In genomic region chr7:79973455-79973854, GRCh38 we compare ENCODE assay signal across 32 cellular contexts.
"Had no signal": no experiment of that assay in that cellular context is flagged by ENCODE, and none has a peak within 500 bp of the region (broad histone marks: within the 10 kb centered on the region; RNA-seq: fewer than 3 reads in every experiment).

No MANE protein-coding gene starts in this region.

- H3K27ac Mint-ChIP-seq: activated B cell treated with CpG ODN at 0.5 μM for 24 hours; activated CD4-positive, alpha-beta memory T cell treated with anti-CD3 and anti-CD28 coated beads for 36 hours; activated CD4-positive, alpha-beta T cell treated with anti-CD3 and anti-CD28 coated beads, Interleukin-2, amount 10 ng/mL, durations not matched to agents 24 days and 14 days; activated CD8-positive, alpha-beta T cell treated with anti-CD3 and anti-CD28 coated beads for 36 hours; activated naive CD4-positive, alpha-beta T cell treated with anti-CD3 and anti-CD28 coated beads, Interleukin-2, amount 10 ng/mL, durations not matched to agents 7 days and 5 days; activated naive CD4-positive, alpha-beta T cell treated with anti-CD3 and anti-CD28 coated beads, Interleukin-2, amount 50 U/mL, for 24 hours; activated naive CD8-positive, alpha-beta T cell; activated naive CD8-positive, alpha-beta T cell treated with anti-CD3 and anti-CD28 coated beads, Interleukin-2, amount 10 ng/mL, durations not matched to agents 7 days and 5 days; activated naive CD8-positive, alpha-beta T cell treated with anti-CD3 and anti-CD28 coated beads, Interleukin-2, amount 50 U/mL, for 24 hours; activated T-helper 2 cell treated with anti-CD3 and anti-CD28 coated beads, Interferon-gamma antibody, Interleukin-2, Interleukin-4, amounts not matched to agents 10 μg/mL and 5 μg/mL and 100 μg/mL, durations not matched to agents 14 hours and 24 hours and 36 hours; brain; T-helper 2 cell treated with Interferon-gamma antibody and Interleukin-4, amounts not matched to agents 5 μg/mL and 100 μg/mL, for 36 hours had no signal

- H3K27me3 ChIP-seq: ascending aorta, cardiac muscle cell had no signal

- H3K9me3 ChIP-seq: ascending aorta had no signal

- H3K36me3 ChIP-seq: ascending aorta, cardiac muscle cell had no signal

- H3K9me3 Mint-ChIP-seq: activated CD4-positive, alpha-beta T cell treated with anti-CD3 and anti-CD28 coated beads, Interleukin-2, amount 10 ng/mL, durations not matched to agents 24 days and 14 days; activated naive CD4-positive, alpha-beta T cell treated with anti-CD3 and anti-CD28 coated beads, Interleukin-2, amount 50 U/mL, for 24 hours; activated naive CD8-positive, alpha-beta T cell treated with anti-CD3 and anti-CD28 coated beads, Interleukin-2, amount 50 U/mL, for 24 hours; T-helper 2 cell treated with Interferon-gamma antibody and Interleukin-4, amounts not matched to agents 5 μg/mL and 100 μg/mL, for 36 hours had no signal

- H3K27me3 Mint-ChIP-seq: activated B cell treated with CpG ODN at 0.5 μM for 24 hours; activated CD4-positive, alpha-beta memory T cell treated with anti-CD3 and anti-CD28 coated beads for 36 hours; activated CD4-positive, alpha-beta T cell treated with anti-CD3 and anti-CD28 coated beads, Interleukin-2, amount 10 ng/mL, durations not matched to agents 24 days and 14 days; activated CD8-positive, alpha-beta T cell treated with anti-CD3 and anti-CD28 coated beads for 36 hours; activated naive CD4-positive, alpha-beta T cell treated with anti-CD3 and anti-CD28 coated beads, Interleukin-2, amount 10 ng/mL, durations not matched to agents 7 days and 5 days; activated naive CD4-positive, alpha-beta T cell treated with anti-CD3 and anti-CD28 coated beads, Interleukin-2, amount 50 U/mL, for 24 hours; activated naive CD8-positive, alpha-beta T cell; activated naive CD8-positive, alpha-beta T cell treated with anti-CD3 and anti-CD28 coated beads, Interleukin-2, amount 10 ng/mL, durations not matched to agents 7 days and 5 days; activated naive CD8-positive, alpha-beta T cell treated with anti-CD3 and anti-CD28 coated beads, Interleukin-2, amount 50 U/mL, for 24 hours; brain; central memory CD8-positive, alpha-beta T cell had no signal

- H3K36me3 Mint-ChIP-seq: activated CD4-positive, alpha-beta memory T cell treated with anti-CD3 and anti-CD28 coated beads for 36 hours; activated naive CD4-positive, alpha-beta T cell treated with anti-CD3 and anti-CD28 coated beads, Interleukin-2, amount 10 ng/mL, durations not matched to agents 7 days and 5 days; activated naive CD4-positive, alpha-beta T cell treated with anti-CD3 and anti-CD28 coated beads, Interleukin-2, amount 50 U/mL, for 24 hours; activated naive CD8-positive, alpha-beta T cell; brain had no signal

- H3K4me3 Mint-ChIP-seq: activated B cell treated with CpG ODN at 0.5 μM for 24 hours; activated CD4-positive, alpha-beta memory T cell treated with anti-CD3 and anti-CD28 coated beads for 36 hours; activated CD4-positive, alpha-beta T cell treated with anti-CD3 and anti-CD28 coated beads, Interleukin-2, amount 10 ng/mL, durations not matched to agents 24 days and 14 days; activated CD8-positive, alpha-beta T cell treated with anti-CD3 and anti-CD28 coated beads for 36 hours; activated naive CD4-positive, alpha-beta T cell treated with anti-CD3 and anti-CD28 coated beads, Interleukin-2, amount 10 ng/mL, durations not matched to agents 7 days and 5 days; activated naive CD4-positive, alpha-beta T cell treated with anti-CD3 and anti-CD28 coated beads, Interleukin-2, amount 50 U/mL, for 24 hours; activated naive CD8-positive, alpha-beta T cell; activated naive CD8-positive, alpha-beta T cell treated with anti-CD3 and anti-CD28 coated beads, Interleukin-2, amount 10 ng/mL, durations not matched to agents 7 days and 5 days; activated naive CD8-positive, alpha-beta T cell treated with anti-CD3 and anti-CD28 coated beads, Interleukin-2, amount 50 U/mL, for 24 hours; activated T-cell treated with anti-CD3 and anti-CD28 coated beads, Interleukin-2, amount 50 U/mL, for 4 hours; brain; central memory CD8-positive, alpha-beta T cell; T-helper 2 cell treated with Interferon-gamma antibody and Interleukin-4, amounts not matched to agents 5 μg/mL and 100 μg/mL, for 36 hours had no signal

- DNase-seq: activated B cell treated with CpG ODN at 0.5 μM for 24 hours; activated CD4-positive, alpha-beta memory T cell treated with anti-CD3 and anti-CD28 coated beads for 36 hours; activated CD4-positive, alpha-beta T cell treated with anti-CD3 and anti-CD28 coated beads for 4 hours; activated CD4-positive, alpha-beta T cell treated with anti-CD3 and anti-CD28 coated beads, Interleukin-2, amount 10 ng/mL, durations not matched to agents 24 days and 14 days; activated CD4-positive, alpha-beta T cell treated with anti-CD3 and anti-CD28 coated beads, Interleukin-2, amount 50 U/mL, for 1 hour; activated CD4-positive, alpha-beta T cell treated with anti-CD3 and anti-CD28 coated beads, Interleukin-2, amount 50 U/mL, for 4 hours; activated CD4-positive, CD25-positive, alpha-beta regulatory T cell treated with anti-CD3 and anti-CD28 coated beads, Interleukin-2, amount 50 U/mL, for 72 hours; activated CD8-positive, alpha-beta memory T cell treated with anti-CD3 and anti-CD28 coated beads, Interleukin-2, amount 50 U/mL, for 4 hours; activated CD8-positive, alpha-beta T cell treated with anti-CD3 and anti-CD28 coated beads for 36 hours; activated effector memory CD4-positive, alpha-beta T cell treated with Interleukin-2 at 50 U/mL for 16 hours; activated gamma-delta T cell; activated naive CD4-positive, alpha-beta T cell treated with anti-CD3 and anti-CD28 coated beads, Interleukin-2, amount 10 ng/mL, durations not matched to agents 7 days and 5 days; activated naive CD4-positive, alpha-beta T cell treated with Interleukin-2 at 50 U/mL for 16 hours; activated naive CD8-positive, alpha-beta T cell treated with anti-CD3 and anti-CD28 coated beads, Interleukin-2, amount 10 ng/mL, durations not matched to agents 7 days and 5 days; activated naive CD8-positive, alpha-beta T cell treated with anti-CD3 and anti-CD28 coated beads, Interleukin-2, amount 50 U/mL, for 24 hours; activated T-cell treated with anti-CD3 and anti-CD28 coated beads for 4 hours; activated T-cell treated with anti-CD3 and anti-CD28 coated beads, Interleukin-2, amount 50 U/mL, for 1 hour; activated T-cell treated with anti-CD3 and anti-CD28 coated beads, Interleukin-2, amount 50 U/mL, for 4 hours; amygdala; caudate nucleus; cerebellar nuclear complex; T-helper 2 cell; T-helper 9 cell had no signal

- H3K4me1 ChIP-seq: ascending aorta had no signal

- ATAC-seq: activated CD8-positive, alpha-beta T cell treated with anti-CD3 and anti-CD28 coated beads for 36 hours; activated naive CD8-positive, alpha-beta T cell treated with anti-CD3 and anti-CD28 coated beads, Interleukin-2, amount 50 U/mL, for 24 hours; activated T-cell treated with anti-CD3 and anti-CD28 coated beads, Interleukin-2, amount 50 U/mL, for 4 hours had no signal

- H3K27ac ChIP-seq: ascending aorta, cardiac muscle cell, VCaP had no signal

- H3K4me1 Mint-ChIP-seq: activated B cell treated with CpG ODN at 0.5 μM for 24 hours; activated CD4-positive, alpha-beta T cell treated with anti-CD3 and anti-CD28 coated beads, Interleukin-2, amount 10 ng/mL, durations not matched to agents 24 days and 14 days; central memory CD8-positive, alpha-beta T cell had no signal

- H3K4me3 ChIP-seq: ascending aorta, cardiac muscle cell had no signal
